ENCODE assay signal across 9 cellular contexts in genomic region chr5:141135030-141135717, GRCh38. TPM values are rescaled to one million over a fixed set of nuclear protein-coding genes. Genes with fewer than 3 reads are reported as not detected.
DNase-seq lines count a peak whose midpoint lies in the region; ATAC-seq and TF ChIP-seq lines count a peak whose summit lies in the region.
"Had no signal": no experiment of that assay in that cellular context is flagged by ENCODE, and none has a peak within 500 bp of the region (broad histone marks: within the 10 kb centered on the region; RNA-seq: fewer than 3 reads in every experiment).

Gene PCDHB5, plus strand, starts transcription at chr5:141135206. Its CDS starts 229 bp downstream, at chr5:141135435.

- DNase-seq in A673 (ENCODE audit: low spot score) (peak; percentile 90), H7 (peak; percentile 53), T-cell (peak in 1 of 34 experiments; percentile 16), glutamatergic neuron (peak; percentile 70)
- DNase-seq in activated CD4-positive, alpha-beta T cell treated with anti-CD3 and anti-CD28 coated beads for 4 hours, result no peak

- CTCF ChIA-PET in A673 (lab: Charles Lee) (interaction anchor here (0.8 to 1.9 kb wide), 10 partner anchors 9 to 429 kb away, joined by 3 to 9 read pairs (median 4); partner anchors contain the start of genes PCDHB14, PCDHB16, PCDHB2 and PCDHB9), T-cell (lab: Charles Lee) (interaction anchor here in 1 of 2 donors (1.3 kb wide), 1 partner anchor 13 kb away, joined by 3 read pairs; the partner anchor contains the start of gene PCDHB4)

- POLR2A ChIA-PET in A673 (lab: Charles Lee; ENCODE audit: low non-redundant PET) (no interaction called here), T-cell (lab: Charles Lee) (no interaction called here)

- H3K36me3 Mint-ChIP-seq in T-cell, result no peaks in the 10 kb centered on the region
- H3K36me3 Mint-ChIP-seq in glutamatergic neuron (ENCODE audit: unreplicated experiment), result peaks cover 70% of the 10 kb centered on the region

- ATAC-seq in T-cell (replicated peaks in 1 of 4), result no peak
- no peak for ATAC-seq in esophagus mucosa
- no peak for ATAC-seq in HG03108 (IDR thresholded peaks at IDR 0.05; ENCODE audit: unreplicated experiment)

- H3K4me3 ChIP-seq in A673 (ENCODE audit: low read depth, low read length, poor library complexity, severe bottlenecking) (peak within 1 kb of the TSS; percentile 60), H7 (ENCODE audit: insufficient read depth, low read depth, low read length) (peak within 1 kb of the TSS; percentile 44; the same call in 1 of the 2 replicates), skeletal muscle satellite cell (ENCODE audit: low read length) (peak within 1 kb of the TSS; percentile 67)

- H3K9me3 Mint-ChIP-seq in T-cell (peaks cover 7 to 44% (median 36%) of the 10 kb centered on the region in 3 donors), glutamatergic neuron (ENCODE audit: unreplicated experiment) (peaks cover 30% of the 10 kb centered on the region)

- H3K4me1 ChIP-seq in A673 (ENCODE audit: insufficient read depth, low read length, poor library complexity, severe bottlenecking) (no peaks in the 10 kb centered on the region), skeletal muscle satellite cell (ENCODE audit: control insufficient read depth, insufficient read depth, low read length) (no peaks in the 10 kb centered on the region)

- H3K27ac ChIP-seq in A673 (ENCODE audit: low read depth, low read length, poor library complexity, severe bottlenecking), result peak within 1 kb of the TSS; percentile 88
- H3K27ac ChIP-seq: epithelial cell of prostate had no signal

- no peak within 1 kb of the TSS for H3K27ac Mint-ChIP-seq in T-cell
- H3K27ac Mint-ChIP-seq in glutamatergic neuron (ENCODE audit: unreplicated experiment), result peak within 1 kb of the TSS; percentile 99

- TSS peak; percentile 73 for BruUV-seq in A673 (replicated peaks; lab: Mats Ljungman, UMichigan)

- H3K36me3 ChIP-seq in A673 (ENCODE audit: insufficient read depth, low read length, poor library complexity, severe bottlenecking) (peaks cover 5% of the 10 kb centered on the region), H7 (replicated peaks; ENCODE audit: control insufficient read depth, insufficient read depth, low read length) (no peaks in the 10 kb centered on the region), skeletal muscle satellite cell (ENCODE audit: insufficient read depth, low read length) (no peaks in the 10 kb centered on the region)

- H3K4me3 Mint-ChIP-seq in T-cell (peak within 1 kb of the TSS; percentile 53 to 62 (median 62)), glutamatergic neuron (ENCODE audit: unreplicated experiment) (peak within 1 kb of the TSS; percentile 94)

- H3K27me3 ChIP-seq in A673 (replicated peaks; ENCODE audit: insufficient read depth, low read depth, low read length, poor library complexity) (no peaks in the 10 kb centered on the region), H7 (ENCODE audit: control insufficient read depth, insufficient read depth, low read length) (no peaks in the 10 kb centered on the region), skeletal muscle satellite cell (ENCODE audit: control insufficient read depth, insufficient read depth, low read length) (no peaks in the 10 kb centered on the region)

- H3K9me3 ChIP-seq in A673 (ENCODE audit: low read depth, low read length, poor library complexity, severe bottlenecking), result peaks cover 14% of the 10 kb centered on the region
- no peaks in the 10 kb centered on the region for H3K9me3 ChIP-seq in skeletal muscle satellite cell (replicated peaks; ENCODE audit: low read length)

- H3K4me1 Mint-ChIP-seq in T-cell (peaks cover 8 to 14% (median 9%) of the 10 kb centered on the region in 3 donors), glutamatergic neuron (ENCODE audit: low read depth, unreplicated experiment) (no peaks in the 10 kb centered on the region)

- peak within 1 kb of the TSS; percentile 64 for H3K9ac ChIP-seq in skeletal muscle satellite cell (ENCODE audit: low read depth, low read length)

- H3K27me3 Mint-ChIP-seq in T-cell (peaks cover 24 to 25% of the 10 kb centered on the region in 2 donors), glutamatergic neuron (ENCODE audit: unreplicated experiment) (peaks cover 19% of the 10 kb centered on the region)

- intact Hi-C loops in A673 (cut with micrococcal nuclease; ENCODE audit: unreplicated experiment), result no loop called here

- H3K4me2 ChIP-seq in skeletal muscle satellite cell (ENCODE audit: low read length), result peak within 1 kb of the TSS; percentile 56

- TF ChIP-seq CTCF in A673 (conservative IDR thresholded peaks at IDR 0.05; ENCODE audit: low read depth, low read length) (peak; percentile 82), glutamatergic neuron (IDR thresholded peaks at IDR 0.05; ENCODE audit: partially characterized antibody, unreplicated experiment) (peak; percentile 85)

RNA-seq across cellular contexts. Expression of gene PCDHB5, which starts in this region (rescaled TPM):
- 21.0 and 23.6 TPM in 2 replicates for total RNA-seq in A673 (2021)
- 0.07 TPM in 2 replicates for total RNA-seq in H7 (2014; rRNA removed; shearing (Covaris generic))
- under 1 TPM in 3 of 5 donors, not detected in 2; 0.09 to 0.32 (median 0.30) TPM for total RNA-seq in T-cell
- total RNA-seq in glutamatergic neuron (ENCODE audit: unreplicated experiment), result 72.2 TPM
- 0.25 and 0.44 TPM in 2 replicates for total RNA-seq in skeletal muscle satellite cell (2012; rRNA removed)
- 0.40 TPM for total RNA-seq in esophagus mucosa

Comparison
In these comparisons a context has a peak if more than half of its experiments do, and no peak if none do; other contexts are left out.
1. RNA of gene PCDHB5 (total RNA-seq): 72.2 TPM in glutamatergic neuron (single experiment) and 21.0 to 23.6 TPM in A673; 0.40 TPM in esophagus mucosa (single experiment), 0.09 to 0.32 TPM in T-cell and 0.07 TPM in H7; every median in the first group is over 10 times any median in the second.
2. Peak in DNase-seq and H3K4me3 ChIP-seq in H7; RNA of the gene not detected or under 1 TPM.
3. DNase-seq: peak in A673 (single experiment) and glutamatergic neuron (single experiment); none in activated CD4-positive, alpha-beta T cell treated with anti-CD3 and anti-CD28 coated beads for 4 hours (0 of 2).
4. Peak in every context shown above with its lines, with median percentiles within 50 percentile points of each other: H3K4me3 ChIP-seq.